Comparison of ENCODE assay signal across 1 cellular context in the genomic region with DNA sequence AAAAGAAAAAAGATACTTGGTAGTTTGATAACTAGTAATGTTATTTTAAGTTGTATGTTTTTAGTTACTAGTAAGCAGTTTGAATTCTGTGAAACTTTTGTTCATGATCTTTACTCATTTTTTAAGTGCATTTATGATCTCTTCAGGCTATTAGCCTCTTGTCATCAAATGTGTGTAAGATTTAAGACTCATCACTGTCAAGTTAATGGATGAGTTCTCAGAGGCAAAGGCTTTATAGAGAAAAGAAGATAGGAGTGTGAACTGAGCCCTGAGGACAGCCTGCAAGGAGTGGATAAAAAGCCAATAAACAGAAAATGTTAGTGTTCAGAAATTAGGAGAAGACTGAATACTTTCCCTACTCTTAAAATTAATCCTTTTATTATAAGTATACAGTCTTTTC.
TF ChIP-seq lines count a peak whose summit lies in the region.

No MANE protein-coding gene starts in this region.

TF ChIP-seq in endothelial cell of umbilical vein, 7 proteins besides CTCF, POLR2A, EP300 and RAD21:
- TF ChIP-seq, protein P1, sequence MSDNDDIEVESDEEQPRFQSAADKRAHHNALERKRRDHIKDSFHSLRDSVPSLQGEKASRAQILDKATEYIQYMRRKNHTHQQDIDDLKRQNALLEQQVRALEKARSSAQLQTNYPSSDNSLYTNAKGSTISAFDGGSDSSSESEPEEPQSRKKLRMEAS (IDR thresholded peaks at IDR 0.05; ENCODE audit: insufficient read depth, insufficient read length) = no peak
- TF ChIP-seq GATA2 (IDR thresholded peaks at IDR 0.05; ENCODE audit: insufficient read depth, insufficient read length, low read depth, low read length) (no peak), MYC (IDR thresholded peaks at IDR 0.05; ENCODE audit: low read depth, low read length) (no peak), JUN (IDR thresholded peaks at IDR 0.05; ENCODE audit: borderline replicate concordance, insufficient read depth, insufficient read length, low read depth) (no peak), EZH2 (IDR thresholded peaks at IDR 0.05; ENCODE audit: borderline replicate concordance, low read depth, low read length, severe bottlenecking) (no peak), FOS (IDR thresholded peaks at IDR 0.05; ENCODE audit: borderline replicate concordance, insufficient read depth, low read length) (no peak), POLR2AphosphoS5 (IDR thresholded peaks at IDR 0.05; ENCODE audit: insufficient read depth, low read depth, low read length) (no peak)
